Comparison of ENCODE assay signal across 9 cellular contexts in genomic region chr2:36359006-36359580, GRCh38. TPM values are rescaled to one million over a fixed set of nuclear protein-coding genes. Genes with fewer than 3 reads are reported as not detected.
DNase-seq lines count a peak whose midpoint lies in the region; ATAC-seq and TF ChIP-seq lines count a peak whose summit lies in the region.
"Had no signal": no experiment of that assay in that cellular context is flagged by ENCODE, and none has a peak within 500 bp of the region (broad histone marks: within the 10 kb centered on the region; RNA-seq: fewer than 3 reads in every experiment).

No MANE protein-coding gene starts in this region.

- peak; percentile 43 for TF ChIP-seq CTCF in glutamatergic neuron (IDR thresholded peaks at IDR 0.05; ENCODE audit: partially characterized antibody, unreplicated experiment)
- peak; percentile 28 to 41 for TF ChIP-seq CTCF in tibial artery (IDR thresholded peaks at IDR 0.05)

- DNase-seq in activated T-cell treated with anti-CD3 and anti-CD28 coated beads, Interleukin-2, amount 50 U/mL, for 72 hours, result no peak
- DNase-seq in activated T-cell treated with anti-CD3 and anti-CD28 coated beads for 4 hours (no peak), SJSA1 (ENCODE audit: low read depth in 1 of 2, low spot score in 2 of 2) (peak in 1 of 2 experiments; percentile 18), glutamatergic neuron (no peak), tibial artery (no peak), pons (ENCODE audit: low spot score) (no peak), amniotic stem cell (lab: John Stamatoyannopoulos, UW) (no peak)
- DNase-seq in stimulated activated naive CD4-positive, alpha-beta T cell treated with Interleukin-2 at 50 U/mL for 16 hours (lab: John Stamatoyannopoulos, UW), result no peak
- DNase-seq: mesendoderm had no signal

- H3K4me3 ChIP-seq in SJSA1 (peak overlapping the region; percentile 92), tibial artery (peak overlapping the region; percentile 94)

- H3K4me1 ChIP-seq in SJSA1 (replicated peaks) (peaks cover 53% of the 10 kb centered on the region), tibial artery (peaks cover 0 to 64% (median 47%) of the 10 kb centered on the region in 4 donors)

- peaks cover 50% of the 10 kb centered on the region for H3K27me3 Mint-ChIP-seq in activated T-cell treated with anti-CD3 and anti-CD28 coated beads, Interleukin-2, amount 50 U/mL, for 72 hours (ENCODE audit: low read depth)
- peaks cover 16% of the 10 kb centered on the region for H3K27me3 Mint-ChIP-seq in glutamatergic neuron (ENCODE audit: unreplicated experiment)

- H3K27me3 ChIP-seq in SJSA1 (replicated peaks) (no peaks in the 10 kb centered on the region), tibial artery (no peaks in the 10 kb centered on the region)

- no peak for ATAC-seq in activated T-cell treated with anti-CD3 and anti-CD28 coated beads, Interleukin-2, amount 50 U/mL, for 72 hours (replicated peaks in 1 of 2)

- H3K27ac ChIP-seq in SJSA1, result peak overlapping the region; percentile 79
- peak overlapping the region; percentile 92 to 97 for H3K27ac ChIP-seq in tibial artery

- H3K36me3 Mint-ChIP-seq in activated T-cell treated with anti-CD3 and anti-CD28 coated beads, Interleukin-2, amount 50 U/mL, for 72 hours (ENCODE audit: insufficient read depth in 2 of 2), result no peaks in the 10 kb centered on the region
- no peaks in the 10 kb centered on the region for H3K36me3 Mint-ChIP-seq in glutamatergic neuron (ENCODE audit: unreplicated experiment)

- no peak overlapping the region for H3K27ac Mint-ChIP-seq in activated T-cell treated with anti-CD3 and anti-CD28 coated beads, Interleukin-2, amount 50 U/mL, for 72 hours
- no peak overlapping the region for H3K27ac Mint-ChIP-seq in glutamatergic neuron (ENCODE audit: unreplicated experiment)

- peak overlapping the region; percentile 9 to 14 for H3K4me3 Mint-ChIP-seq in activated T-cell treated with anti-CD3 and anti-CD28 coated beads, Interleukin-2, amount 50 U/mL, for 72 hours
- H3K4me3 Mint-ChIP-seq in glutamatergic neuron (ENCODE audit: unreplicated experiment), result peak overlapping the region; percentile 99

- H3K36me3 ChIP-seq in SJSA1, result peaks cover 77% of the 10 kb centered on the region
- no peaks in the 10 kb centered on the region for H3K36me3 ChIP-seq in tibial artery

- H3K9me3 Mint-ChIP-seq in activated T-cell treated with anti-CD3 and anti-CD28 coated beads, Interleukin-2, amount 50 U/mL, for 72 hours, result no peaks in the 10 kb centered on the region
- H3K9me3 Mint-ChIP-seq in glutamatergic neuron (ENCODE audit: unreplicated experiment), result peaks cover 13% of the 10 kb centered on the region

- H3K9me3 ChIP-seq in SJSA1 (replicated peaks) (no peaks in the 10 kb centered on the region), tibial artery (no peaks in the 10 kb centered on the region)

- H3K4me1 Mint-ChIP-seq in activated T-cell treated with anti-CD3 and anti-CD28 coated beads, Interleukin-2, amount 50 U/mL, for 72 hours (ENCODE audit: low read depth), result peaks cover 32% of the 10 kb centered on the region
- peaks cover 18% of the 10 kb centered on the region for H3K4me1 Mint-ChIP-seq in glutamatergic neuron (ENCODE audit: low read depth, unreplicated experiment)

- intact Hi-C loops in tibial artery (cut with DNase I; ENCODE audit: low total_unique reads), result loop anchor here (5.0 kb wide), 1 partner anchor 98 kb away; no protein-coding TSS in a partner anchor

RNA-seq across cellular contexts. Expression of gene CRIM1, which starts 3.5 kb away (rescaled TPM):
- 1 to 10 TPM; 2.6 to 3.3 TPM for total RNA-seq in activated T-cell treated with anti-CD3 and anti-CD28 coated beads, Interleukin-2, amount 50 U/mL, for 72 hours
- 245 and 249 TPM in 2 replicates for total RNA-seq in SJSA1 (2014; rRNA removed; shearing (Covaris generic))
- 35.7 TPM for total RNA-seq in glutamatergic neuron (ENCODE audit: unreplicated experiment)
